ENCODE assay signal across 24 cellular contexts in the genomic region with DNA sequence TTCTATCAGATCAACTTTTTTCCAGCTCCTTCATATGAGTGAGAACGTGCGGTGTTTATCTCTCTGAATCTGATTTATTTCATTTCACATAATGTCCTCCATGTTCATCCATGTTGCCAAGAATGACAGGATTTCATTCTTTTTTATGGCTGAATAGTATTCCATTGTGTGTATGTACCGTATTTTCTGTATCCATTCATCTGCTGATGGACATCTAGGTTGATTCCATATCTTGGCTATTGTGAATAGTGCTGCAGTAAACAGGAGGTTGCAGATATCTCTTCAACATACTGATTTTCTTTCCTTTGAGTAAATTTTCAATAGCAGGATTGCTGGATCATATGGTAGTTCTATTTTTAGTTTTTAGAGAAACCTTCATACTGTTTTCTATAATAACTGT.
"Had no signal": no experiment of that assay in that cellular context is flagged by ENCODE, and none has a peak within 500 bp of the region (broad histone marks: within the 10 kb centered on the region; RNA-seq: fewer than 3 reads in every experiment).

No MANE protein-coding gene starts in this region.

- H3K27me3 ChIP-seq: colonic mucosa, esophagus squamous epithelium, gastrocnemius medialis, heart left ventricle, hepatocyte had no signal

- DNase-seq: colonic mucosa; cortex of kidney; dermis blood vessel endothelial cell; dorsolateral prefrontal cortex; effector CD4-positive, alpha-beta T cell; effector CD8-positive, alpha-beta T cell; effector memory CD4-positive, alpha-beta T cell; effector memory CD8-positive, alpha-beta T cell; endodermal cell; erythroblast; esophagus squamous epithelium; foreskin fibroblast; foreskin melanocyte; gastrocnemius medialis; glutamatergic neuron; head of caudate nucleus; heart left ventricle; heart right ventricle had no signal

- H3K4me3 ChIP-seq: colonic mucosa, coronary artery, dorsolateral prefrontal cortex, esophagus muscularis mucosa, esophagus squamous epithelium, gastrocnemius medialis, gastroesophageal sphincter, heart left ventricle, heart right ventricle, hepatocyte had no signal

- H2AFZ ChIP-seq: hepatocyte had no signal

- H3K4me1 ChIP-seq: colonic mucosa, esophagus muscularis mucosa, esophagus squamous epithelium, gastrocnemius medialis, gastroesophageal sphincter, heart left ventricle, heart right ventricle had no signal

- H3K4me2 ChIP-seq: hepatocyte had no signal

- H3K36me3 ChIP-seq: colonic mucosa, esophagus muscularis mucosa, esophagus squamous epithelium, gastrocnemius medialis, gastroesophageal sphincter, heart left ventricle, heart right ventricle had no signal

- H3K27ac ChIP-seq: colonic mucosa, coronary artery, dorsolateral prefrontal cortex, epithelial cell of prostate, esophagus muscularis mucosa, esophagus squamous epithelium, gastrocnemius medialis, gastroesophageal sphincter, heart left ventricle, heart right ventricle, hepatocyte had no signal

- ATAC-seq: effector memory CD8-positive, alpha-beta T cell; esophagus mucosa; gastrocnemius medialis; heart left ventricle; heart right ventricle had no signal

- H3K9me3 ChIP-seq: colonic mucosa, esophagus muscularis mucosa, esophagus squamous epithelium, gastrocnemius medialis, gastroesophageal sphincter, heart left ventricle, heart right ventricle had no signal
